In the genomic region with DNA sequence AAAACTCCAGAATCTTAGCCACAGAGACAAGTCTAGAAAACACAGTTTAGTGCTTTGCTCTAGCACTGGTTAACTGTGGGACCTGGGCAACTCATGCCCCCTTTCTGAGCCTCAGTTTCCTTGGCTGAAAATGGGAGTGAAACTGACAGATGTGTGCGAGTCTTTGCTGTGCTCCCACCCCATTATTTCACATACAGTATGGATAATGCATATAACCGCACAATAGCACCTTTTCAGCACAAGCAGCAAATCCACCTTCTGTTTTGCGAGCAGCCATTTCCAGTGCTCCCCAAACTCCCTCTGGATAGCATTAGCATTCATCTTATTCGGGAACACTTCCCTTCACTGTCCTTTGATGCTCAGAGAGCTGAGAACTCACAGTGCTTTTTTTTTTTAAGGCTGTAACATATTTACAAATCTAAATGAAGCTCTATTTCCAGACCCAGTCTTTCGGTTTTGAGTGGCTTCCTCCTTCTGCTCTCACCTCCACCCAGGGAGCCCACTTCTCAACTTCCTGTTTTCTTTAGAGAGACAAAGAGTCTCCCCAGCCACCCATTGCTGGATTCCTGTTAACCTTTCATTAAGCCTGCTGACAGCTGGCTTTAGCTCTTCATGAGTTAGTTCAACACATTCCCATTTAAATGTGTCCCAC, we compare ENCODE assay signal across 8 cellular contexts. TPM values are rescaled to one million over a fixed set of nuclear protein-coding genes. Genes with fewer than 3 reads are reported as not detected.
DNase-seq lines count a peak whose midpoint lies in the region; ATAC-seq, FAIRE-seq and TF ChIP-seq lines count a peak whose summit lies in the region.

No MANE protein-coding gene starts in this region.

- no peak overlapping the region for H2AFZ ChIP-seq in PC-9

- 45 to 58% methylated on average over 3 to 5 of the region's 5 CpGs for WGBS in endodermal cell (ENCODE audit: insufficient coverage in 1 of 2, insufficient read length in 1 of 2), 2 experiments

- H3K9me3 Mint-ChIP-seq in endodermal cell: no peaks in the 10 kb centered on the region

- H3K9me3 ChIP-seq in endodermal cell (ENCODE audit: control insufficient read depth, low read length) (no peaks in the 10 kb centered on the region), PC-9 (ENCODE audit: insufficient read depth, low read depth) (no peaks in the 10 kb centered on the region), kidney (ENCODE audit: control insufficient read depth in 1 of 2, low read length in 2 of 2) (no peaks in the 10 kb centered on the region)

- no peaks in the 10 kb centered on the region for H3K9me2 ChIP-seq in PC-9 (ENCODE audit: insufficient read depth)

- peaks cover 32% of the 10 kb centered on the region for H3K4me1 Mint-ChIP-seq in endodermal cell

- peak; percentile 69 for DNase-seq in COR-L47 (lab: John Stamatoyannopoulos, UW)
- DNase-seq in NCI-H345 treated with DMSO at 0.1 percent for 48 hours (lab: John Stamatoyannopoulos, UW; ENCODE audit: unreplicated experiment): peak; percentile 87
- peak; percentile 90 for DNase-seq in endodermal cell
- no peak for DNase-seq in cardiac septum (ENCODE audit: low spot score)
- no peak for DNase-seq in PC-9
- DNase-seq in kidney: no peak

- H3K4me3 Mint-ChIP-seq in endodermal cell: no peak overlapping the region

- H3K36me3 ChIP-seq in endodermal cell (ENCODE audit: control insufficient read depth, insufficient read depth, low read length) (no peaks in the 10 kb centered on the region), PC-9 (ENCODE audit: low read depth) (no peaks in the 10 kb centered on the region), kidney (ENCODE audit: control insufficient read depth in 1 of 2, insufficient read depth in 2 of 2, low read length in 2 of 2) (no peaks in the 10 kb centered on the region)

- H3F3A ChIP-seq in PC-9 (ENCODE audit: insufficient read depth, low read depth): no peaks in the 10 kb centered on the region

- intact Hi-C loops in cardiac septum (cut with DNase I): no loop called here
- intact Hi-C loops in PC-9 (cut with micrococcal nuclease; ENCODE audit: unreplicated experiment): no loop called here
- intact Hi-C loops in kidney (cut with DNase I): no loop called here

- H3K27me3 ChIP-seq in endodermal cell (ENCODE audit: control insufficient read depth, insufficient read depth, low read length, poor library complexity, severe bottlenecking) (no peaks in the 10 kb centered on the region), PC-9 (ENCODE audit: insufficient read depth, low read depth) (peaks cover 35% of the 10 kb centered on the region)

- H3K27ac ChIP-seq in endodermal cell (ENCODE audit: low read depth, low read length): no peak overlapping the region
- H3K27ac ChIP-seq in PC-9: no peak overlapping the region
- H3K27ac ChIP-seq in kidney (ENCODE audit: low read depth in 2 of 2, low read length in 2 of 2): no peak overlapping the region

- TF ChIP-seq CTCF in endodermal cell (conservative IDR thresholded peaks at IDR 0.05) (no peak), PC-9 (conservative IDR thresholded peaks at IDR 0.05) (no peak), kidney (IDR thresholded peaks at IDR 0.05; ENCODE audit: borderline replicate concordance, extremely low read depth, insufficient read depth) (no peak)

- H3K4me2 ChIP-seq in PC-9: no peak overlapping the region

- H3K4me1 ChIP-seq in endodermal cell (ENCODE audit: control insufficient read depth, insufficient read depth, low read length) (peaks cover 18% of the 10 kb centered on the region), PC-9 (replicated peaks; ENCODE audit: insufficient read depth) (no peaks in the 10 kb centered on the region), kidney (ENCODE audit: control insufficient read depth in 1 of 2, insufficient read depth in 1 of 2, low read depth in 1 of 2, low read length in 2 of 2) (no peaks in the 10 kb centered on the region)

- FAIRE-seq in kidney (lab: Jason Lieb, UNC): no peak

- no peaks in the 10 kb centered on the region for H3K27me3 Mint-ChIP-seq in endodermal cell (ENCODE audit: insufficient read depth)

- ATAC-seq in GM19035 (IDR thresholded peaks at IDR 0.05; ENCODE audit: unreplicated experiment) (peak; percentile 93), HG03103 (IDR thresholded peaks at IDR 0.05; ENCODE audit: low read depth, unreplicated experiment) (peak; percentile 90)

- peak overlapping the region; percentile 82 for H3K27ac Mint-ChIP-seq in endodermal cell

- no peaks in the 10 kb centered on the region for H3K79me2 ChIP-seq in PC-9 (ENCODE audit: low read depth)

- H3K36me3 Mint-ChIP-seq in endodermal cell (ENCODE audit: low read depth): no peaks in the 10 kb centered on the region

- H3K4me3 ChIP-seq in endodermal cell (ENCODE audit: low read length) (no peak overlapping the region), PC-9 (no peak overlapping the region), kidney (ENCODE audit: low read length in 2 of 2) (no peak overlapping the region)

- CTCF ChIA-PET in PC-9 (lab: Charles Lee): no interaction called here

- H3K9ac ChIP-seq in endodermal cell (ENCODE audit: extremely low read depth, low read length, poor library complexity, severe bottlenecking): no peak overlapping the region
- H3K9ac ChIP-seq in kidney (ENCODE audit: low read length in 2 of 2): no peak overlapping the region

- no TSS peak for BruUV-seq in PC-9 (replicated peaks; lab: Mats Ljungman, UMichigan)

- POLR2A ChIA-PET in PC-9 (lab: Charles Lee; ENCODE audit: unreplicated experiment): interaction anchor here (0.7 kb wide), 1 partner anchor 22 kb away, joined by 5 read pairs; no protein-coding TSS in a partner anchor

- no peaks in the 10 kb centered on the region for H4K20me1 ChIP-seq in PC-9 (ENCODE audit: insufficient read depth)

RNA-seq across cellular contexts. Expression of a gene that starts 49.2 kb away (rescaled TPM):
- total RNA-seq in endodermal cell (not detected), cardiac septum (not detected), PC-9 (2021) (not detected in 2 replicates), kidney (8.0 TPM)
- not detected for polyA plus RNA-seq in endodermal cell (2013, experiment 1 of 2)
- not detected for polyA plus RNA-seq in endodermal cell (2013, experiment 2 of 2)
- 2.3 TPM for polyA plus RNA-seq in kidney (ENCODE audit: insufficient read depth, low read depth, low replicate concordance)

Comparison
In these comparisons a context has a peak if more than half of its experiments do, and no peak if none do; other contexts are left out.
1. DNase-seq: peak in COR-L47 (single experiment), NCI-H345 treated with DMSO at 0.1 percent for 48 hours (single experiment) and endodermal cell (single experiment); none in cardiac septum (single experiment), PC-9 (0 of 2) and kidney (single experiment).